8 cellular contexts compared by ENCODE assay signal in the genomic region with DNA sequence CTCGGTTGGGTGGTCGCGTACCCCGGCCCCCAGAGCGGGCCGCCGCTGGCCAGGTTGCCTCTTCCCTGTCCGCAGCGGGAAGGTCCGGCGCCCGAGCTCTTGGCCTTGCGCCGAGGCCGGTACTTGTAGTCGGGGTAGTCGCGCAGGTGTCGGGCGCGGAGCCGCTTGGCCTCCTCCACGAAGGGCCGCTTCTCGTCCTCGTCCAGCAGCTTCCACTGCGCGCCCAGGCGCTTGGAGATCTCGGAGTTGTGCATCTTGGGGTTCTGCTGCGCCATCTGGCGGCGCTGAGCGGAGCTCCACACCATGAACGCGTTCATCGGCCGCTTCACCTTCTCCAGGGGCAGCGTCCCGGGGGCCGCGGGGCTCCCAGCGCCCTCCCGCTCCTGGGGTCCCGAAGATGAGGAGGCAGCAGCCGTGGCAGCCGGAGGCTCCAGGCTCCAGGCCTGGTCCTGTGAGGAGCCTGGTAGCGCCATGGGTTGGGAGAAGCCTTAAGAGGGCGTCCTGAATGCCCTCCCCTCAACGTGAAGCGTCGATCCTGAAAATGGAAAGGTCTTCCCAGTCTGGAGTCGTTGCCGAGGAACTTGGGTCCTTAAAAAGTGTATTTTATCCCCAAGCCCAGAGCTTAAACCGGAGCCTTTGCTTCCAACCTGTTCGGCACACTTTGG. TPM values are rescaled to one million over a fixed set of nuclear protein-coding genes. Genes with fewer than 3 reads are reported as not detected.
DNase-seq lines count a peak whose midpoint lies in the region; ATAC-seq and TF ChIP-seq lines count a peak whose summit lies in the region.

No MANE protein-coding gene starts in this region.

- H3K9me3 ChIP-seq in duodenal mucosa (ENCODE audit: control insufficient read depth in 1 of 2, low read length in 2 of 2) = no peaks in the 10 kb centered on the region

- H3K27ac ChIP-seq in duodenal mucosa (ENCODE audit: low read depth, low read length) = no peak overlapping the region

- DNase-seq in AG04449 (ENCODE audit: low read depth, low spot score) = no peak
- DNase-seq in activated CD4-positive, alpha-beta T cell treated with anti-CD3 and anti-CD28 coated beads, Interleukin-2, amount 50 U/mL, for 48 hours = peak; percentile 68 to 73
- peak; percentile 68 for DNase-seq in left lobe of liver (ENCODE audit: low spot score)
- peak; percentile 34 to 57 for DNase-seq in stimulated activated CD4-positive, alpha-beta T cell treated with anti-CD3 and anti-CD28 coated beads, Interleukin-15, amount 100 ng/mL, for 1 hour (ENCODE audit: low read depth in 1 of 2, low spot score in 1 of 2)
- no peak for DNase-seq in NCI-H2081 (lab: John Stamatoyannopoulos, UW)

- TF ChIP-seq CTCF in AG04449 (IDR thresholded peaks at IDR 0.05; ENCODE audit: insufficient read depth, low read length, missing control alignments) = peak; percentile 89

- CTCF ChIA-PET in AG04449 (lab: Yijun Ruan, JAX) = interaction anchor here (0.7 to 4.5 kb wide), 35 partner anchors 11 to 544 kb away, joined by 3 to 61 read pairs (median 4); a partner anchor contains a TSS

- POLR2A ChIA-PET in AG04449 (lab: Yijun Ruan, JAX) = interaction anchor here (0.5 to 4.4 kb wide), 6 partner anchors 11 to 194 kb away, joined by 3 to 31 read pairs (median 4); a partner anchor contains a TSS

- no peaks in the 10 kb centered on the region for H3K27me3 ChIP-seq in duodenal mucosa (ENCODE audit: control insufficient read depth in 1 of 2, insufficient read depth in 2 of 2, low read length in 2 of 2)

- peaks cover 11 to 12% of the 10 kb centered on the region in 2 donors for H3K4me1 ChIP-seq in duodenal mucosa (ENCODE audit: control insufficient read depth in 1 of 2, insufficient read depth in 2 of 2, low read length in 2 of 2)

- peak; percentile 50 for ATAC-seq in HG03175 (IDR thresholded peaks at IDR 0.05; ENCODE audit: unreplicated experiment)
- peak; percentile 79 for ATAC-seq in left lobe of liver
- no peak for ATAC-seq in GM21515 (IDR thresholded peaks at IDR 0.05; ENCODE audit: unreplicated experiment)

- H3K36me3 ChIP-seq in duodenal mucosa (ENCODE audit: control insufficient read depth in 1 of 2, insufficient read depth in 2 of 2, low read length in 2 of 2) = peaks cover 36 to 63% of the 10 kb centered on the region in 2 donors

- H3K9ac ChIP-seq in duodenal mucosa (ENCODE audit: low read depth in 1 of 2, low read length in 2 of 2) = no peak overlapping the region

- peak overlapping the region; percentile 6; the same call in 1 of the 2 replicates for H3K4me3 ChIP-seq in AG04449 (ENCODE audit: low read depth, low read length)
- peak overlapping the region; percentile 17 to 22 for H3K4me3 ChIP-seq in duodenal mucosa (ENCODE audit: low read depth in 1 of 2, low read length in 2 of 2)

RNA-seq across cellular contexts. Expression of a gene that starts 0.6 kb away (rescaled TPM):
- 0.20 TPM for total RNA-seq in left lobe of liver

RNA-seq across cellular contexts. Expression of a gene that starts 5.7 kb away (rescaled TPM):
- 49.4 TPM for total RNA-seq in left lobe of liver

RNA-seq across cellular contexts. Expression of a gene that starts 9.9 kb away (rescaled TPM):
- 44.2 TPM for total RNA-seq in left lobe of liver

RNA-seq across cellular contexts. Expression of a gene that starts 25.4 kb away (rescaled TPM):
- 19.0 TPM for total RNA-seq in left lobe of liver

RNA-seq across cellular contexts. Expression of a gene that starts 27.6 kb away (rescaled TPM):
- total RNA-seq in left lobe of liver = 14.1 TPM

Comparison
In these comparisons a context has a peak if more than half of its experiments do, and no peak if none do; other contexts are left out.
1. DNase-seq: peak in activated CD4-positive, alpha-beta T cell treated with anti-CD3 and anti-CD28 coated beads, Interleukin-2, amount 50 U/mL, for 48 hours (2 of 2), left lobe of liver (single experiment) and stimulated activated CD4-positive, alpha-beta T cell treated with anti-CD3 and anti-CD28 coated beads, Interleukin-15, amount 100 ng/mL, for 1 hour (2 of 2); none in AG04449 (single experiment) and NCI-H2081 (0 of 2).